ENCODE assay signal across 15 cellular contexts in the genomic region with DNA sequence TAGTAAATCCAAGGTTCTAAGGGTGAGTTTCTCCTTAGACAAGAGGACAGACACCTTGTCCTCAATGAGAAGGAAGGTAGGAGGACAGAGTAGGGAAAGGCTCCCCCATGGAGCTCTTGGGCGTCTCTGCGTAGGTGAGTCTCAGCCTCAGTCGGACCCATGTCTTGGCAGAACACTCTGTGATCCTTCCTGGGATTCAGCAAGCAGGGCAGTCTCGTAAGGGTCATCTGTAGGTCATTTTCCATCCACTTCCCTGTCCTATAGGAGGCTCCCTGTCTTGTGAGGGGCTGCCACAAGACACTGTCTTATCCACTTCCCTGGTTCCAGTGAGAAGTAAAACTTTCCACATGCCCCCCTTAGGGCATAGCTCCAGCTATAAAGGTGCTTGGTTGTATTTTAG.
DNase-seq lines count a peak whose midpoint lies in the region; ATAC-seq and TF ChIP-seq lines count a peak whose summit lies in the region.
"Had no signal": no experiment of that assay in that cellular context is flagged by ENCODE, and none has a peak within 500 bp of the region (broad histone marks: within the 10 kb centered on the region; RNA-seq: fewer than 3 reads in every experiment).

No MANE protein-coding gene starts in this region.

- H3K4me3 ChIP-seq in esophagus squamous epithelium (no peak overlapping the region), sigmoid colon (no peak overlapping the region), uterus (no peak overlapping the region), PC-3 (ENCODE audit: low read length) (no peak overlapping the region)
- H3K4me3 ChIP-seq: GM12878, GM23248 had no signal

- TF ChIP-seq POLR2A in esophagus squamous epithelium (IDR thresholded peaks at IDR 0.05) (no peak), sigmoid colon (IDR thresholded peaks at IDR 0.05) (no peak), uterus (IDR thresholded peaks at IDR 0.05) (no peak)

- intact Hi-C loops in esophagus squamous epithelium (cut with DNase I), result no loop called here
- intact Hi-C loops in sigmoid colon (cut with DNase I), result loop anchor here (10.0 kb wide), 1 partner anchor 120 kb away; the partner anchor contains the start of gene TWIST2
- intact Hi-C loops in uterus (cut with DNase I; ENCODE audit: low total_unique reads), result no loop called here
- intact Hi-C loops in PC-3 (cut with micrococcal nuclease), result loop anchor here (10.0 kb wide), 1 partner anchor 250 kb away; no protein-coding TSS in a partner anchor

- CTCF ChIA-PET in PC-3 (lab: Charles Lee), result no interaction called here

- WGBS in esophagus squamous epithelium, 2 donors, result 89% methylated on average over 4 of the region's 4 CpGs
- 76 to 77% methylated on average over 4 of the region's 4 CpGs for WGBS in sigmoid colon, 2 donors

- in situ Hi-C loops in KBM-7 (cut with MboI; ENCODE audit: low pct_unique_long_range_greater_than_20kb, low sequenced_read_pairs), result no loop called here

- BruUV-seq in PC-3 (replicated peaks; lab: Mats Ljungman, UMichigan), result no TSS peak

- ATAC-seq in PC-3, result no peak
- ATAC-seq: GM12878, HCT116 had no signal

- TF ChIP-seq EP300 in sigmoid colon (IDR thresholded peaks at IDR 0.05), result no peak

- no peak overlapping the region for H3K4me2 ChIP-seq in PC-3 (ENCODE audit: low read length)

- H3F3A ChIP-seq in PC-3 (ENCODE audit: low read length, unreplicated experiment), result no peaks in the 10 kb centered on the region

- no peaks in the 10 kb centered on the region for H4K20me1 ChIP-seq in PC-3 (ENCODE audit: low read length)

- H3K36me3 ChIP-seq in esophagus squamous epithelium (no peaks in the 10 kb centered on the region), sigmoid colon (no peaks in the 10 kb centered on the region), uterus (no peaks in the 10 kb centered on the region), PC-3 (ENCODE audit: low read depth, low read length) (no peaks in the 10 kb centered on the region)

- no peak overlapping the region for H2AFZ ChIP-seq in PC-3 (ENCODE audit: low read length)
- H2AFZ ChIP-seq: GM23248 had no signal

- no peak overlapping the region for H3K9ac ChIP-seq in PC-3 (ENCODE audit: low read length)
- H3K9ac ChIP-seq: GM23248 had no signal

- no peaks in the 10 kb centered on the region for H3K9me2 ChIP-seq in PC-3 (replicated peaks; ENCODE audit: low read length)

- no peak for DNase-seq in esophagus squamous epithelium (lab: John Stamatoyannopoulos, UW)
- peak; percentile 18 for DNase-seq in islet precursor cell
- DNase-seq in sigmoid colon, result no peak
- DNase-seq in uterus, result no peak
- DNase-seq in KBM-7, result no peak
- DNase-seq in NCI-H82 (lab: John Stamatoyannopoulos, UW), result no peak
- no peak for DNase-seq in PC-3
- DNase-seq: C1 segment of cervical spinal cord; Calu3; CD4-positive, alpha-beta T cell; DMS 273 treated with DMSO at 0.1 percent for 48 hours; GM23248 had no signal

- TF ChIP-seq CTCF in esophagus squamous epithelium (IDR thresholded peaks at IDR 0.05) (no peak), sigmoid colon (IDR thresholded peaks at IDR 0.05) (no peak), uterus (IDR thresholded peaks at IDR 0.05) (no peak), PC-3 (conservative IDR thresholded peaks at IDR 0.05; ENCODE audit: low read depth, low read length) (no peak)

- peaks cover 0 to 40% (median 9%) of the 10 kb centered on the region in 3 donors for H3K4me1 ChIP-seq in esophagus squamous epithelium
- peaks cover 0 to 58% (median 57%) of the 10 kb centered on the region in 4 donors for H3K4me1 ChIP-seq in sigmoid colon
- peaks cover 16 to 17% of the 10 kb centered on the region in 2 donors for H3K4me1 ChIP-seq in uterus
- no peaks in the 10 kb centered on the region for H3K4me1 ChIP-seq in PC-3 (ENCODE audit: insufficient read depth, low read length)

- H3K27ac ChIP-seq in esophagus squamous epithelium (peak overlapping the region in 3 of 4 donors; percentile 1 to 17 (median 15)), sigmoid colon (peak overlapping the region; percentile 59 to 95 (median 94)), uterus (peak overlapping the region; percentile 94 to 95), PC-3 (ENCODE audit: low read length) (no peak overlapping the region)
- H3K27ac ChIP-seq: GM23248, HL-60 had no signal

- POLR2A ChIA-PET in PC-3 (lab: Charles Lee; ENCODE audit: unreplicated experiment), result no interaction called here

- H3K9me3 ChIP-seq in esophagus squamous epithelium (no peaks in the 10 kb centered on the region), sigmoid colon (no peaks in the 10 kb centered on the region), uterus (no peaks in the 10 kb centered on the region), PC-3 (ENCODE audit: low read length) (no peaks in the 10 kb centered on the region)

- H3K79me2 ChIP-seq in PC-3 (ENCODE audit: low read length), result no peaks in the 10 kb centered on the region

- H3K27me3 ChIP-seq in esophagus squamous epithelium (no peaks in the 10 kb centered on the region), sigmoid colon (no peaks in the 10 kb centered on the region), uterus (no peaks in the 10 kb centered on the region), PC-3 (ENCODE audit: low read length) (no peaks in the 10 kb centered on the region)

Comparison
In these comparisons a context has a peak if more than half of its experiments do, and no peak if none do; other contexts are left out.
1. intact Hi-C loops: an anchor here in sigmoid colon (10.0 kb wide) and PC-3 (10.0 kb wide); none called in esophagus squamous epithelium and uterus.